16 cellular contexts compared by ENCODE assay signal in genomic region chr1:209363112-209363511, GRCh38.
DNase-seq lines count a peak whose midpoint lies in the region; ATAC-seq and TF ChIP-seq lines count a peak whose summit lies in the region.
"Had no signal": no experiment of that assay in that cellular context is flagged by ENCODE, and none has a peak within 500 bp of the region (broad histone marks: within the 10 kb centered on the region; RNA-seq: fewer than 3 reads in every experiment).

No MANE protein-coding gene starts in this region.

- CTCF ChIA-PET in WTC11 (lab: Charles Lee) = interaction anchor here (0.8 to 1.3 kb wide), 4 partner anchors 20 to 114 kb away, joined by 3 to 5 read pairs (median 3); no protein-coding TSS in a partner anchor

- H3K9me3 Mint-ChIP-seq in WTC11 = peaks cover 15% of the 10 kb centered on the region
- H3K9me3 Mint-ChIP-seq in activated T-helper 17 cell treated with anti-CD3 and anti-CD28 coated beads, Interleukin-2, amount 50 U/mL, for 72 hours = no peaks in the 10 kb centered on the region
- H3K9me3 Mint-ChIP-seq: activated T-helper 2 cell treated with anti-CD3 and anti-CD28 coated beads, Interferon-gamma antibody, Interleukin-2, Interleukin-4, amounts not matched to agents 10 μg/mL and 5 μg/mL and 100 μg/mL, durations not matched to agents 14 hours and 24 hours and 36 hours; stimulated activated effector memory CD8-positive, alpha-beta T cell treated with anti-CD3 and anti-CD28 coated beads, Interleukin-12 subunit alpha, Interleukin-12 subunit beta, amount 100 ng/mL, for 72 hours had no signal

- peak; percentile 87 for ATAC-seq in WTC11
- ATAC-seq in activated T-helper 17 cell treated with anti-CD3 and anti-CD28 coated beads, Interleukin-2, amount 50 U/mL, for 72 hours (replicated peaks) = no peak
- ATAC-seq: activated CD8-positive, alpha-beta T cell treated with anti-CD3 and anti-CD28 coated beads, Interleukin-2, amount 10 ng/mL, durations not matched to agents 7 days and 5 days; HCT116; lower lobe of right lung; stimulated activated effector memory CD8-positive, alpha-beta T cell treated with anti-CD3 and anti-CD28 coated beads, Interleukin-12 subunit alpha, Interleukin-12 subunit beta, amount 100 ng/mL, for 72 hours had no signal

- DNase-seq in NCI-H748 (lab: John Stamatoyannopoulos, UW; ENCODE audit: unreplicated experiment) (peak; percentile 22), NCI-H748 treated with DMSO at 0.1 percent for 48 hours (lab: John Stamatoyannopoulos, UW) (no peak), WTC11 (ENCODE audit: low spot score) (no peak), inferior parietal cortex (ENCODE audit: extremely low spot score) (peak; percentile 68), HuH-7 (ENCODE audit: low spot score) (no peak), HCEC 1CT (no peak), islet precursor cell (no peak)
- DNase-seq: activated CD8-positive, alpha-beta T cell treated with anti-CD3 and anti-CD28 coated beads, Interleukin-2, amount 10 ng/mL, durations not matched to agents 7 days and 5 days; Karpas-422; lower lobe of right lung; sigmoid colon; SK-N-SH had no signal

- H3K4me1 Mint-ChIP-seq in WTC11 = peaks cover 42% of the 10 kb centered on the region
- no peaks in the 10 kb centered on the region for H3K4me1 Mint-ChIP-seq in activated T-helper 17 cell treated with anti-CD3 and anti-CD28 coated beads, Interleukin-2, amount 50 U/mL, for 72 hours
- H3K4me1 Mint-ChIP-seq: stimulated activated effector memory CD8-positive, alpha-beta T cell treated with anti-CD3 and anti-CD28 coated beads, Interleukin-12 subunit alpha, Interleukin-12 subunit beta, amount 100 ng/mL, for 72 hours had no signal

- peaks cover 8% of the 10 kb centered on the region for H3K36me3 Mint-ChIP-seq in WTC11
- H3K36me3 Mint-ChIP-seq in activated T-helper 17 cell treated with anti-CD3 and anti-CD28 coated beads, Interleukin-2, amount 50 U/mL, for 72 hours (ENCODE audit: low read depth) = no peaks in the 10 kb centered on the region
- H3K36me3 Mint-ChIP-seq: stimulated activated effector memory CD8-positive, alpha-beta T cell treated with anti-CD3 and anti-CD28 coated beads, Interleukin-12 subunit alpha, Interleukin-12 subunit beta, amount 100 ng/mL, for 72 hours had no signal

- H3K27ac Mint-ChIP-seq in WTC11 = peak overlapping the region; percentile 74
- no peak overlapping the region for H3K27ac Mint-ChIP-seq in activated T-helper 17 cell treated with anti-CD3 and anti-CD28 coated beads, Interleukin-2, amount 50 U/mL, for 72 hours
- H3K27ac Mint-ChIP-seq: activated CD8-positive, alpha-beta T cell treated with anti-CD3 and anti-CD28 coated beads, Interleukin-2, amount 10 ng/mL, durations not matched to agents 7 days and 5 days; activated T-helper 2 cell treated with anti-CD3 and anti-CD28 coated beads, Interferon-gamma antibody, Interleukin-2, Interleukin-4, amounts not matched to agents 10 μg/mL and 5 μg/mL and 100 μg/mL, durations not matched to agents 14 hours and 24 hours and 36 hours; stimulated activated effector memory CD8-positive, alpha-beta T cell treated with anti-CD3 and anti-CD28 coated beads, Interleukin-12 subunit alpha, Interleukin-12 subunit beta, amount 100 ng/mL, for 72 hours had no signal

- no peak overlapping the region for H3K4me3 Mint-ChIP-seq in WTC11
- H3K4me3 Mint-ChIP-seq in activated T-helper 17 cell treated with anti-CD3 and anti-CD28 coated beads, Interleukin-2, amount 50 U/mL, for 72 hours = no peak overlapping the region
- H3K4me3 Mint-ChIP-seq: activated CD8-positive, alpha-beta T cell treated with anti-CD3 and anti-CD28 coated beads, Interleukin-2, amount 10 ng/mL, durations not matched to agents 7 days and 5 days; stimulated activated effector memory CD8-positive, alpha-beta T cell treated with anti-CD3 and anti-CD28 coated beads, Interleukin-12 subunit alpha, Interleukin-12 subunit beta, amount 100 ng/mL, for 72 hours had no signal

- no peak for TF ChIP-seq CTCF in WTC11 (IDR thresholded peaks at IDR 0.05)

- H3K27me3 Mint-ChIP-seq in WTC11 (ENCODE audit: low read depth) = peaks cover 6% of the 10 kb centered on the region; the same call in 1 of the 2 replicates
- peaks cover 29% of the 10 kb centered on the region for H3K27me3 Mint-ChIP-seq in activated T-helper 17 cell treated with anti-CD3 and anti-CD28 coated beads, Interleukin-2, amount 50 U/mL, for 72 hours

- POLR2A ChIA-PET in WTC11 (lab: Charles Lee) = interaction anchor here (1.1 kb wide), 1 partner anchor 21 kb away, joined by 3 read pairs; no protein-coding TSS in a partner anchor

TF ChIP-seq in WTC11, 78 proteins besides CTCF, POLR2A, EP300 and RAD21 (continues in another document):
- no peak for TF ChIP-seq RORB (CRISPR knock-in tag; IDR thresholded peaks at IDR 0.05)
- no peak for TF ChIP-seq ZNF671 (CRISPR knock-in tag; IDR thresholded peaks at IDR 0.05)
- TF ChIP-seq ZSCAN18 (CRISPR knock-in tag; IDR thresholded peaks at IDR 0.05) = no peak
- no peak for TF ChIP-seq STAT6 (CRISPR knock-in tag; conservative IDR thresholded peaks at IDR 0.05; ENCODE audit: low read depth)
- no peak for TF ChIP-seq SP1 (CRISPR knock-in tag; conservative IDR thresholded peaks at IDR 0.05)
- no peak for TF ChIP-seq FOXP1 (CRISPR knock-in tag; IDR thresholded peaks at IDR 0.05; ENCODE audit: borderline replicate concordance)
- TF ChIP-seq MYBL2 (CRISPR knock-in tag; IDR thresholded peaks at IDR 0.05) = no peak
- TF ChIP-seq ZNF281 (CRISPR knock-in tag; IDR thresholded peaks at IDR 0.05) = no peak
- no peak for TF ChIP-seq TCF7 (CRISPR knock-in tag; IDR thresholded peaks at IDR 0.05; ENCODE audit: low read depth)
- no peak for TF ChIP-seq PREB (CRISPR knock-in tag; IDR thresholded peaks at IDR 0.05; ENCODE audit: borderline replicate concordance)
- no peak for TF ChIP-seq CREB1 (CRISPR knock-in tag; IDR thresholded peaks at IDR 0.05)
- no peak for TF ChIP-seq TEAD4 (CRISPR knock-in tag; IDR thresholded peaks at IDR 0.05)
- TF ChIP-seq CREM (CRISPR knock-in tag; IDR thresholded peaks at IDR 0.05) = no peak
- no peak for TF ChIP-seq ZNF138 (CRISPR knock-in tag; conservative IDR thresholded peaks at IDR 0.05)

Comparison
In these comparisons a context has a peak if more than half of its experiments do, and no peak if none do; other contexts are left out.
1. DNase-seq: peak in NCI-H748 (single experiment) and inferior parietal cortex (single experiment); none in NCI-H748 treated with DMSO at 0.1 percent for 48 hours (single experiment), WTC11 (single experiment), HuH-7 (single experiment), HCEC 1CT (single experiment) and islet precursor cell (single experiment).